10 cellular contexts compared by ENCODE assay signal in genomic region chr6:74749211-74750142, GRCh38.
DNase-seq lines count a peak whose midpoint lies in the region; ATAC-seq and TF ChIP-seq lines count a peak whose summit lies in the region.
"Had no signal": no experiment of that assay in that cellular context is flagged by ENCODE, and none has a peak within 500 bp of the region (broad histone marks: within the 10 kb centered on the region; RNA-seq: fewer than 3 reads in every experiment).

No MANE protein-coding gene starts in this region.

- ATAC-seq in GM21786 (IDR thresholded peaks at IDR 0.05; ENCODE audit: unreplicated experiment): peak; percentile 52
- no peak for ATAC-seq in mucosa of descending colon
- no peak for ATAC-seq in GM18502 (IDR thresholded peaks at IDR 0.05; ENCODE audit: poor library complexity, unreplicated experiment)

- DNase-seq in AG10803 (ENCODE audit: low read depth) (peak; percentile 53), M059J (ENCODE audit: low read depth) (peak; percentile 32), fibroblast of villous mesenchyme (ENCODE audit: low read depth) (peak; percentile 40), mucosa of descending colon (no peak), cerebellar cortex (ENCODE audit: low spot score) (no peak), NCI-H526 treated with DMSO at 0.1 percent for 48 hours (lab: John Stamatoyannopoulos, UW) (no peak)
- DNase-seq: activated naive CD4-positive, alpha-beta T cell treated with anti-CD3 and anti-CD28 coated beads for 36 hours; NCI-H1092 had no signal

- intact Hi-C loops in mucosa of descending colon (cut with DNase I, micrococcal nuclease): no loop called here

- no peak for TF ChIP-seq CTCF in AG10803 (conservative IDR thresholded peaks at IDR 0.05; ENCODE audit: low read length)
- TF ChIP-seq CTCF in fibroblast of villous mesenchyme (IDR thresholded peaks at IDR 0.05; ENCODE audit: insufficient read depth, low read depth, low read length): no peak
- no peak for TF ChIP-seq CTCF in mucosa of descending colon (IDR thresholded peaks at IDR 0.05)

- H3K36me3 ChIP-seq in mucosa of descending colon (ENCODE audit: low read depth): no peaks in the 10 kb centered on the region

- no peak overlapping the region for H3K4me3 ChIP-seq in AG10803 (ENCODE audit: low read length)
- no peak overlapping the region for H3K4me3 ChIP-seq in fibroblast of villous mesenchyme (ENCODE audit: low read depth, low read length)
- no peak overlapping the region for H3K4me3 ChIP-seq in mucosa of descending colon

- H3K4me1 ChIP-seq in mucosa of descending colon (ENCODE audit: low read depth): no peaks in the 10 kb centered on the region

- no peaks in the 10 kb centered on the region for H3K9me3 ChIP-seq in mucosa of descending colon

Comparison
In these comparisons a context has a peak if more than half of its experiments do, and no peak if none do; other contexts are left out.
1. DNase-seq: peak in AG10803 (single experiment), M059J (single experiment) and fibroblast of villous mesenchyme (single experiment); none in mucosa of descending colon (0 of 3), cerebellar cortex (single experiment) and NCI-H526 treated with DMSO at 0.1 percent for 48 hours (single experiment).